30 cellular contexts compared by ENCODE assay signal in the genomic region with DNA sequence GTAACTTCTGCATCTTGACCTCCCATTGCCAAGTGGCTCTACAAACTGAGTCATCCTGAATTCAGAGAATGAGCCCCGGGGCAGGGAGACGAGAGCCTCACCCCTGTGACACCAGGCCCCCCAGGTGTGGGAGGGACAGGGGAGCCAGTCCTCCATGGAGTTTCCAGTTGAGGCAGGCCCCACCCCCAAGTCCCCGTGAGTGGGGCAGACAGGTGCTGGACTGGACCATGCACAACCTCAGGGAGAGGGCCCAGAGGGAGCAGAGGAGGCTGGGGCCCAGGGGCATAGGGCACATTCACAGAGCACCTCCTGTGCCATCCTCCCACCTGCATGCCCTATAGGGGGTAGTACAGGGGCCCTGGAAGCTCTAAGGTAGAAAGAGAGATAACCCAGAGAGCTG.
"Had no signal": no experiment of that assay in that cellular context is flagged by ENCODE, and none has a peak within 500 bp of the region (broad histone marks: within the 10 kb centered on the region; RNA-seq: fewer than 3 reads in every experiment).

No MANE protein-coding gene starts in this region.

- H3K4me1 Mint-ChIP-seq: activated CD4-positive, alpha-beta memory T cell treated with anti-CD3 and anti-CD28 coated beads, Interleukin-2, amount 10 ng/mL, durations not matched to agents 7 days and 5 days; activated CD4-positive, alpha-beta T cell treated with anti-CD3 and anti-CD28 coated beads, Interleukin-2, amount 10 ng/mL, durations not matched to agents 7 days and 5 days; activated naive CD4-positive, alpha-beta T cell treated with anti-CD3 and anti-CD28 coated beads, Interleukin-2, amount 10 ng/mL, durations not matched to agents 7 days and 5 days had no signal

- H3K27ac ChIP-seq: body of pancreas, esophagus muscularis mucosa, foreskin keratinocyte, gastrocnemius medialis, VCaP had no signal

- H3K4me3 ChIP-seq: body of pancreas, esophagus muscularis mucosa, gastrocnemius medialis had no signal

- H3K4me3 Mint-ChIP-seq: activated CD4-positive, alpha-beta memory T cell treated with anti-CD3 and anti-CD28 coated beads, Interleukin-2, amount 10 ng/mL, durations not matched to agents 7 days and 5 days; activated CD4-positive, alpha-beta T cell treated with anti-CD3 and anti-CD28 coated beads, Interleukin-2, amount 10 ng/mL, durations not matched to agents 7 days and 5 days; activated naive CD4-positive, alpha-beta T cell treated with anti-CD3 and anti-CD28 coated beads, Interleukin-2, amount 10 ng/mL, durations not matched to agents 7 days and 5 days; activated naive CD8-positive, alpha-beta T cell treated with anti-CD3 and anti-CD28 coated beads, Interleukin-2, amount 10 ng/mL, durations not matched to agents 7 days and 5 days; activated T-cell treated with anti-CD3 and anti-CD28 coated beads, Interleukin-2, amount 50 U/mL, for 24 hours; activated T-cell treated with anti-CD3 and anti-CD28 coated beads, Interleukin-2, amount 50 U/mL, for 72 hours; effector memory CD8-positive, alpha-beta T cell; WTC11 had no signal

- H3K27ac Mint-ChIP-seq: activated CD4-positive, alpha-beta memory T cell treated with anti-CD3 and anti-CD28 coated beads, Interleukin-2, amount 10 ng/mL, durations not matched to agents 7 days and 5 days; activated CD4-positive, alpha-beta T cell treated with anti-CD3 and anti-CD28 coated beads, Interleukin-2, amount 10 ng/mL, durations not matched to agents 7 days and 5 days; activated naive CD4-positive, alpha-beta T cell treated with anti-CD3 and anti-CD28 coated beads, Interleukin-2, amount 10 ng/mL, durations not matched to agents 7 days and 5 days; activated naive CD4-positive, alpha-beta T cell treated with anti-CD3 and anti-CD28 coated beads, Interleukin-2, amount 50 U/mL, for 72 hours; activated naive CD8-positive, alpha-beta T cell treated with anti-CD3 and anti-CD28 coated beads, Interleukin-2, amount 10 ng/mL, durations not matched to agents 7 days and 5 days; activated T-cell treated with anti-CD3 and anti-CD28 coated beads, Interleukin-2, amount 50 U/mL, for 24 hours; activated T-cell treated with anti-CD3 and anti-CD28 coated beads, Interleukin-2, amount 50 U/mL, for 72 hours; WTC11 had no signal

- H3K27me3 ChIP-seq: foreskin keratinocyte had no signal

- H3K4me1 ChIP-seq: foreskin keratinocyte, gastrocnemius medialis had no signal

- DNase-seq: activated CD4-positive, alpha-beta memory T cell treated with anti-CD3 and anti-CD28 coated beads, Interleukin-2, amount 10 ng/mL, durations not matched to agents 7 days and 5 days; activated CD4-positive, alpha-beta T cell treated with anti-CD3 and anti-CD28 coated beads for 1 hour; activated CD4-positive, alpha-beta T cell treated with anti-CD3 and anti-CD28 coated beads for 4 hours; activated CD4-positive, alpha-beta T cell treated with anti-CD3 and anti-CD28 coated beads, Interleukin-2, amount 10 ng/mL, durations not matched to agents 7 days and 5 days; activated CD4-positive, alpha-beta T cell treated with anti-CD3 and anti-CD28 coated beads, Interleukin-2, amount 50 U/mL, for 4 hours; activated CD8-positive, alpha-beta memory T cell treated with anti-CD3 and anti-CD28 coated beads, Interleukin-2, amount 50 U/mL, for 48 hours; activated gamma-delta T cell; activated naive CD4-positive, alpha-beta T cell; activated naive CD4-positive, alpha-beta T cell treated with anti-CD3 and anti-CD28 coated beads, Interleukin-2, amount 10 ng/mL, durations not matched to agents 7 days and 5 days; activated naive CD8-positive, alpha-beta T cell treated with anti-CD3 and anti-CD28 coated beads, Interleukin-2, amount 10 ng/mL, durations not matched to agents 7 days and 5 days; activated T-cell treated with anti-CD3 and anti-CD28 coated beads for 4 hours; activated T-cell treated with anti-CD3 and anti-CD28 coated beads, Interleukin-2, amount 50 U/mL, for 24 hours; activated T-cell treated with anti-CD3 and anti-CD28 coated beads, Interleukin-2, amount 50 U/mL, for 72 hours; amygdala; aorta; body of pancreas; caudate nucleus; cortex of kidney; dermis blood vessel endothelial cell; effector CD4-positive, alpha-beta T cell; effector memory CD8-positive, alpha-beta T cell; erythroblast; foreskin keratinocyte; gastrocnemius medialis; glutamatergic neuron; T-helper 2 cell had no signal

- H3K27me3 Mint-ChIP-seq: activated CD4-positive, alpha-beta memory T cell treated with anti-CD3 and anti-CD28 coated beads, Interleukin-2, amount 10 ng/mL, durations not matched to agents 7 days and 5 days; activated CD4-positive, alpha-beta T cell treated with anti-CD3 and anti-CD28 coated beads, Interleukin-2, amount 10 ng/mL, durations not matched to agents 7 days and 5 days; activated naive CD4-positive, alpha-beta T cell treated with anti-CD3 and anti-CD28 coated beads, Interleukin-2, amount 10 ng/mL, durations not matched to agents 7 days and 5 days; activated naive CD8-positive, alpha-beta T cell treated with anti-CD3 and anti-CD28 coated beads, Interleukin-2, amount 10 ng/mL, durations not matched to agents 7 days and 5 days; activated T-cell treated with anti-CD3 and anti-CD28 coated beads, Interleukin-2, amount 50 U/mL, for 24 hours; effector memory CD8-positive, alpha-beta T cell had no signal

- H3K36me3 ChIP-seq: gastrocnemius medialis had no signal

- ATAC-seq: activated naive CD4-positive, alpha-beta T cell treated with anti-CD3 and anti-CD28 coated beads, Interleukin-2, amount 50 U/mL, for 72 hours; activated T-cell treated with anti-CD3 and anti-CD28 coated beads, Interleukin-2, amount 50 U/mL, for 72 hours; body of pancreas; effector memory CD8-positive, alpha-beta T cell; foreskin keratinocyte; gastrocnemius medialis; WTC11 had no signal

- H3K36me3 Mint-ChIP-seq: WTC11 had no signal

- H3K9me3 Mint-ChIP-seq: activated CD4-positive, alpha-beta memory T cell treated with anti-CD3 and anti-CD28 coated beads, Interleukin-2, amount 10 ng/mL, durations not matched to agents 7 days and 5 days; activated CD4-positive, alpha-beta T cell treated with anti-CD3 and anti-CD28 coated beads, Interleukin-2, amount 10 ng/mL, durations not matched to agents 7 days and 5 days; activated naive CD4-positive, alpha-beta T cell treated with anti-CD3 and anti-CD28 coated beads, Interleukin-2, amount 10 ng/mL, durations not matched to agents 7 days and 5 days; activated naive CD4-positive, alpha-beta T cell treated with anti-CD3 and anti-CD28 coated beads, Interleukin-2, amount 50 U/mL, for 72 hours; activated naive CD8-positive, alpha-beta T cell treated with anti-CD3 and anti-CD28 coated beads, Interleukin-2, amount 10 ng/mL, durations not matched to agents 7 days and 5 days; activated T-cell treated with anti-CD3 and anti-CD28 coated beads, Interleukin-2, amount 50 U/mL, for 24 hours; effector memory CD8-positive, alpha-beta T cell had no signal
